2 cellular contexts compared by ENCODE assay signal in the genomic region with DNA sequence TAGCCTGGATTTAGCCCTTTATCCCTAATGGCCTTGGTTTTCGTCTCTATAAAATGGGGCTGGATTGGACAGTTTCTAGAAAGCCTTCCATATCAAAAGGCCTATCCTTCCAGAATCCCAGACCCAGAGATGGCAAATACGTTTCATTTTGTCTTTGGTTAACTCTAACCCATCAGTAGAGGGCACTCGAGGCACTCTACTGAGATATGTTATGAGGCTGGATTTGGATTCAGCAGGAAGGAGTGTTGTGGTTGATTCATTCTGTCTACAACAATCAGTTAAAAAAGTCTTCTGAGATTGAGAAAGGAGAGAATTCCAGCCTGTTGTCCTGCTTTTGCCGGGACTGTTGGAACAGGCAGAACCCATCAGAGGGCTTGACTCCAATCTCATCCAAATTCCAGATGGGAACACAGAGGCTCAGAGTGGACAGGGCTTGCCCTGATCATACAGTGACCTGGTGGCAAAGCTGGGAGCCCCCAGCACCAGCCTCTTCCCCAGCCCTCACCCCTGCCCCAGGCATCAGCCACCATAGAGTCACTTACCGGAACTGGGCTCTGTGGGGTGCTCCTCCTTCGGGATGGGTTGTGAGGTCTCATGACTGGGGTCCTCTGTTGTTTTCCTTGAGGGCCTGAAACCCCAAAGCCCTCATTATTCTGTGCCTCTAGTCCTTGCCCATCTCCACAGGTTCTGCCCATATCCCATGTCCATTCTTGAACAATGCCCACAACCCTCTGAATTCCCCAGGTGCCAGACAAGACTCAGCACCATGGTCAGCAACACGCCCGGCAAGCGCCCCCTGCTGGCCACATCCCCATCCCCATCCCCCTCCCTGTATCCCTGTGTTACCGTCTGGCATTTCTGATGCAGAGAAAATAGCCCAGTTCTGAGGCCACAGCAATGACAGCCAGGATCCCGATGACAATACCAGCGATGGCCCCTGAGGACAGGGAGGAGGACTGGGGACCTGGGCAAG.
TF ChIP-seq lines count a peak whose summit lies in the region.

No MANE protein-coding gene starts in this region.

TF ChIP-seq in GM23338, 12 proteins besides CTCF, POLR2A, EP300 and RAD21 (continued from another document):
- TF ChIP-seq, protein P1, sequence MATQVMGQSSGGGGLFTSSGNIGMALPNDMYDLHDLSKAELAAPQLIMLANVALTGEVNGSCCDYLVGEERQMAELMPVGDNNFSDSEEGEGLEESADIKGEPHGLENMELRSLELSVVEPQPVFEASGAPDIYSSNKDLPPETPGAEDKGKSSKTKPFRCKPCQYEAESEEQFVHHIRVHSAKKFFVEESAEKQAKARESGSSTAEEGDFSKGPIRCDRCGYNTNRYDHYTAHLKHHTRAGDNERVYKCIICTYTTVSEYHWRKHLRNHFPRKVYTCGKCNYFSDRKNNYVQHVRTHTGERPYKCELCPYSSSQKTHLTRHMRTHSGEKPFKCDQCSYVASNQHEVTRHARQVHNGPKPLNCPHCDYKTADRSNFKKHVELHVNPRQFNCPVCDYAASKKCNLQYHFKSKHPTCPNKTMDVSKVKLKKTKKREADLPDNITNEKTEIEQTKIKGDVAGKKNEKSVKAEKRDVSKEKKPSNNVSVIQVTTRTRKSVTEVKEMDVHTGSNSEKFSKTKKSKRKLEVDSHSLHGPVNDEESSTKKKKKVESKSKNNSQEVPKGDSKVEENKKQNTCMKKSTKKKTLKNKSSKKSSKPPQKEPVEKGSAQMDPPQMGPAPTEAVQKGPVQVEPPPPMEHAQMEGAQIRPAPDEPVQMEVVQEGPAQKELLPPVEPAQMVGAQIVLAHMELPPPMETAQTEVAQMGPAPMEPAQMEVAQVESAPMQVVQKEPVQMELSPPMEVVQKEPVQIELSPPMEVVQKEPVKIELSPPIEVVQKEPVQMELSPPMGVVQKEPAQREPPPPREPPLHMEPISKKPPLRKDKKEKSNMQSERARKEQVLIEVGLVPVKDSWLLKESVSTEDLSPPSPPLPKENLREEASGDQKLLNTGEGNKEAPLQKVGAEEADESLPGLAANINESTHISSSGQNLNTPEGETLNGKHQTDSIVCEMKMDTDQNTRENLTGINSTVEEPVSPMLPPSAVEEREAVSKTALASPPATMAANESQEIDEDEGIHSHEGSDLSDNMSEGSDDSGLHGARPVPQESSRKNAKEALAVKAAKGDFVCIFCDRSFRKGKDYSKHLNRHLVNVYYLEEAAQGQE (IDR thresholded peaks at IDR 0.05; ENCODE audit: unreplicated experiment), result peak; percentile 95

TF ChIP-seq in endothelial cell of umbilical vein, 7 proteins besides CTCF, POLR2A, EP300 and RAD21 (continued from another document):
- TF ChIP-seq FOS (IDR thresholded peaks at IDR 0.05; ENCODE audit: borderline replicate concordance, insufficient read depth, low read length) (no peak), GATA2 (IDR thresholded peaks at IDR 0.05; ENCODE audit: insufficient read depth, insufficient read length, low read depth, low read length) (no peak), POLR2AphosphoS5 (IDR thresholded peaks at IDR 0.05; ENCODE audit: insufficient read depth, low read depth, low read length) (no peak), MAX (IDR thresholded peaks at IDR 0.05; ENCODE audit: insufficient read depth, insufficient read length) (no peak), JUN (IDR thresholded peaks at IDR 0.05; ENCODE audit: borderline replicate concordance, insufficient read depth, insufficient read length, low read depth) (no peak)
TF ChIP-seq in endothelial cell of umbilical vein: peak in this region for 0.
